9 cellular contexts compared by ENCODE assay signal in genomic region chr20:32574296-32575226, GRCh38. TPM values are rescaled to one million over a fixed set of nuclear protein-coding genes. Genes with fewer than 3 reads are reported as not detected.
DNase-seq lines count a peak whose midpoint lies in the region; ATAC-seq and TF ChIP-seq lines count a peak whose summit lies in the region.
"Had no signal": no experiment of that assay in that cellular context is flagged by ENCODE, and none has a peak within 500 bp of the region (broad histone marks: within the 10 kb centered on the region; RNA-seq: fewer than 3 reads in every experiment).

No MANE protein-coding gene starts in this region.

- peak; percentile 5 to 28 for ATAC-seq in lower lobe of right lung
- ATAC-seq in GM21528 (IDR thresholded peaks at IDR 0.05; ENCODE audit: low FRiP score, unreplicated experiment): no peak

- H3K4me1 Mint-ChIP-seq in activated naive CD8-positive, alpha-beta T cell (ENCODE audit: low read depth): peaks cover 52% of the 10 kb centered on the region
- peaks cover 5% of the 10 kb centered on the region for H3K4me1 Mint-ChIP-seq in endothelial cell (ENCODE audit: unreplicated experiment)

- H3K4me3 ChIP-seq in lower lobe of right lung: no peak overlapping the region
- H3K4me3 ChIP-seq: thyroid gland had no signal

- H3K9me3 ChIP-seq in lower lobe of right lung: no peaks in the 10 kb centered on the region
- H3K9me3 ChIP-seq: thyroid gland had no signal

- peaks cover 2% of the 10 kb centered on the region for H3K36me3 Mint-ChIP-seq in activated naive CD8-positive, alpha-beta T cell
- no peaks in the 10 kb centered on the region for H3K36me3 Mint-ChIP-seq in endothelial cell (ENCODE audit: low read depth, unreplicated experiment)

- no peaks in the 10 kb centered on the region for H3K27me3 Mint-ChIP-seq in activated naive CD8-positive, alpha-beta T cell
- no peaks in the 10 kb centered on the region for H3K27me3 Mint-ChIP-seq in endothelial cell (ENCODE audit: unreplicated experiment)

- intact Hi-C loops in lower lobe of right lung (cut with DNase I): no loop called here

- H3K4me3 Mint-ChIP-seq in activated naive CD8-positive, alpha-beta T cell: no peak overlapping the region
- no peak overlapping the region for H3K4me3 Mint-ChIP-seq in endothelial cell (ENCODE audit: unreplicated experiment)

- H3K27me3 ChIP-seq in lower lobe of right lung (ENCODE audit: low read depth): no peaks in the 10 kb centered on the region
- H3K27me3 ChIP-seq: thyroid gland had no signal

- H3K27ac ChIP-seq in lower lobe of right lung: no peak overlapping the region
- H3K27ac ChIP-seq: thyroid gland had no signal

- H3K9me3 Mint-ChIP-seq in activated naive CD8-positive, alpha-beta T cell (ENCODE audit: low read depth): no peaks in the 10 kb centered on the region
- no peaks in the 10 kb centered on the region for H3K9me3 Mint-ChIP-seq in endothelial cell (ENCODE audit: unreplicated experiment)

- no peak for TF ChIP-seq CTCF in lower lobe of right lung (IDR thresholded peaks at IDR 0.05)
- TF ChIP-seq CTCF in endothelial cell (IDR thresholded peaks at IDR 0.05; ENCODE audit: unreplicated experiment): no peak

- H3K27ac Mint-ChIP-seq in activated naive CD8-positive, alpha-beta T cell: peak overlapping the region; percentile 84
- H3K27ac Mint-ChIP-seq in endothelial cell (ENCODE audit: unreplicated experiment): no peak overlapping the region

- H3K4me1 ChIP-seq in lower lobe of right lung: no peaks in the 10 kb centered on the region

- no peaks in the 10 kb centered on the region for H3K36me3 ChIP-seq in lower lobe of right lung
- H3K36me3 ChIP-seq: thyroid gland had no signal

- DNase-seq in Daoy (ENCODE audit: low read depth) (peak; percentile 88), NCI-H69 (lab: John Stamatoyannopoulos, UW) (peak; percentile 28), lower lobe of right lung (no peak), activated gamma-delta T cell treated with Interleukin-2 at 50 U/mL for 16 hours (no peak), endothelial cell (ENCODE audit: low spot score) (no peak), NCI-H345 treated with DMSO at 0.1 percent for 48 hours (lab: John Stamatoyannopoulos, UW; ENCODE audit: unreplicated experiment) (no peak)

RNA-seq across cellular contexts. Expression of gene NOL4L, which starts 10.6 kb away (rescaled TPM):
- 11.3 and 11.8 TPM in 2 replicates for total RNA-seq in Daoy (2014; rRNA removed; shearing (Covaris generic))
- total RNA-seq in lower lobe of right lung (14.3 TPM), endothelial cell (ENCODE audit: unreplicated experiment) (150 TPM)

Comparison
In these comparisons a context has a peak if more than half of its experiments do, and no peak if none do; other contexts are left out.
1. DNase-seq: peak in Daoy (single experiment) and NCI-H69 (single experiment); none in lower lobe of right lung (single experiment), activated gamma-delta T cell treated with Interleukin-2 at 50 U/mL for 16 hours (single experiment), endothelial cell (single experiment) and NCI-H345 treated with DMSO at 0.1 percent for 48 hours (single experiment).